Comparison of ENCODE assay signal across 19 cellular contexts in genomic region chr11:115869131-115869530, GRCh38.
"Had no signal": no experiment of that assay in that cellular context is flagged by ENCODE, and none has a peak within 500 bp of the region (broad histone marks: within the 10 kb centered on the region; RNA-seq: fewer than 3 reads in every experiment).

No MANE protein-coding gene starts in this region.

- H3K27me3 Mint-ChIP-seq: activated CD4-positive, alpha-beta T cell treated with anti-CD3 and anti-CD28 coated beads, Interleukin-2, amount 10 ng/mL, durations not matched to agents 24 days and 14 days had no signal

- H3K27ac ChIP-seq: ascending aorta, body of pancreas, coronary artery, KMS-11, SJCRH30 had no signal

- ATAC-seq: activated CD8-positive, alpha-beta T cell treated with anti-CD3 and anti-CD28 coated beads for 36 hours; activated naive CD4-positive, alpha-beta T cell treated with anti-CD3 and anti-CD28 coated beads, Interleukin-2, amount 50 U/mL, for 72 hours; activated naive CD8-positive, alpha-beta T cell treated with anti-CD3 and anti-CD28 coated beads, Interleukin-2, amount 50 U/mL, for 24 hours; activated T-cell treated with anti-CD3 and anti-CD28 coated beads, Interleukin-2, amount 50 U/mL, for 4 hours; body of pancreas; Right ventricle myocardium inferior had no signal

- H3K9me3 ChIP-seq: ascending aorta, body of pancreas, SJCRH30, SK-N-SH had no signal

- H3K4me1 ChIP-seq: ascending aorta, body of pancreas, SJCRH30 had no signal

- H3K9me3 Mint-ChIP-seq: activated CD4-positive, alpha-beta T cell treated with anti-CD3 and anti-CD28 coated beads, Interleukin-2, amount 10 ng/mL, durations not matched to agents 24 days and 14 days; activated naive CD8-positive, alpha-beta T cell treated with anti-CD3 and anti-CD28 coated beads, Interleukin-2, amount 50 U/mL, for 24 hours; WTC11 had no signal

- H3K27ac Mint-ChIP-seq: activated CD4-positive, alpha-beta T cell treated with anti-CD3 and anti-CD28 coated beads, Interleukin-2, amount 10 ng/mL, durations not matched to agents 24 days and 14 days; activated CD8-positive, alpha-beta T cell treated with anti-CD3 and anti-CD28 coated beads for 36 hours; activated naive CD4-positive, alpha-beta T cell treated with anti-CD3 and anti-CD28 coated beads, Interleukin-2, amount 50 U/mL, for 72 hours; activated naive CD8-positive, alpha-beta T cell treated with anti-CD3 and anti-CD28 coated beads, Interleukin-2, amount 50 U/mL, for 24 hours; WTC11 had no signal

- H3K36me3 Mint-ChIP-seq: activated naive CD4-positive, alpha-beta T cell treated with anti-CD3 and anti-CD28 coated beads, Interleukin-2, amount 50 U/mL, for 72 hours; WTC11 had no signal

- H3K4me3 Mint-ChIP-seq: activated CD4-positive, alpha-beta T cell treated with anti-CD3 and anti-CD28 coated beads, Interleukin-2, amount 10 ng/mL, durations not matched to agents 24 days and 14 days; activated CD8-positive, alpha-beta T cell treated with anti-CD3 and anti-CD28 coated beads for 36 hours; activated naive CD8-positive, alpha-beta T cell treated with anti-CD3 and anti-CD28 coated beads, Interleukin-2, amount 50 U/mL, for 24 hours; activated T-cell treated with anti-CD3 and anti-CD28 coated beads, Interleukin-2, amount 50 U/mL, for 4 hours; WTC11 had no signal

- H3K27me3 ChIP-seq: ascending aorta, body of pancreas, SJCRH30 had no signal

- H3K4me3 ChIP-seq: ascending aorta, body of pancreas, coronary artery, SJCRH30 had no signal

- H3K36me3 ChIP-seq: ascending aorta, SJCRH30 had no signal

- DNase-seq: activated CD4-positive, CD25-positive, alpha-beta regulatory T cell treated with anti-CD3 and anti-CD28 coated beads, Interleukin-2, amount 50 U/mL, for 72 hours; activated effector memory CD4-positive, alpha-beta T cell treated with anti-CD3 and anti-CD28 coated beads, Interleukin-2, amount 50 U/mL, for 16 hours; activated naive CD4-positive, alpha-beta T cell treated with Interleukin-2 at 50 U/mL for 16 hours; activated naive CD8-positive, alpha-beta T cell treated with anti-CD3 and anti-CD28 coated beads, Interleukin-2, amount 50 U/mL, for 24 hours; activated T-cell treated with anti-CD3 and anti-CD28 coated beads, Interleukin-2, amount 50 U/mL, for 4 hours; amniotic stem cell; NCI-H2029 treated with DMSO at 0.1 percent for 48 hours; T-helper 9 cell had no signal
